In the genomic region with DNA sequence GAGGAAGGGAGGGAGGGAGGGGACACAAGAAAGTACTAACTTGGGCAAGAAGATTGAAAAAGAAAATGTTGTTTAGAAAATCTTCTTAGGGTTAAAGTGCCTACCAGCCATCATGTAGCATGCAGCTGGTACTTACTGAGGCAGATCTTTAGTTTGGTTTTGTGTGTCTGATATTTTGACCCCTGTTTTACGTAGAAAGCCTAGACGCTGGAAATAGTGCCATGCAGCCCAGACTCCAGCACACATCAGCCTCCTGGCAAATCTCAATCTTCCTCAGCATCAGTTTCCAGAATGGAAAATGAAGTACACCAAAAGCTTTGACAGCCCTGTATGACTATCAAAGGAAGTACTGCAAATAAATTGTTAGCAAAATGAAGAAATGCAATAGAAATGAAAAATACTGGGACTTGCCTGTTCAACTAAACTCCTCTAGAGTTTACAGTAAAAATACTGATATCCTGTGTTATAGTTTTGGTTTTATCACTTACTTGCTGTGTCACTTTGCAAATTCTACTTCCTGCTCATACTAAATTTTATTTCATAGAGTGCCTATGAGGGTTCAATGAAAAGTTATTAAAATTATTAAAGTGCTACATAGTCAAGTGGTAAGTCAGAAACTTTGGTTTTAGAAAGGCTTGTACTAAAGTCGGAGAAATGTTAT, we compare ENCODE assay signal across 37 cellular contexts. TPM values are rescaled to one million over a fixed set of nuclear protein-coding genes. Genes with fewer than 3 reads are reported as not detected.
A peak's percentile ranks its signal among the peaks of the same experiment; 100 is the strongest.
DNase-seq lines count a peak whose midpoint lies in the region; ATAC-seq and TF ChIP-seq lines count a peak whose summit lies in the region.
"Had no signal": no experiment of that assay in that cellular context is flagged by ENCODE, and none has a peak within 500 bp of the region (broad histone marks: within the 10 kb centered on the region; RNA-seq: fewer than 3 reads in every experiment).

No MANE protein-coding gene starts in this region.

- no peak overlapping the region for H3K4me3 ChIP-seq in CD8-positive, alpha-beta T cell (ENCODE audit: low read depth, low read length)
- no peak overlapping the region for H3K4me3 ChIP-seq in naive thymus-derived CD4-positive, alpha-beta T cell (ENCODE audit: low read length)
- H3K4me3 ChIP-seq: adrenal gland, body of pancreas, dorsolateral prefrontal cortex, hepatocyte, neural progenitor cell, smooth muscle cell, thoracic aorta had no signal

- ATAC-seq in CD8-positive, alpha-beta T cell = no peak
- no peak for ATAC-seq in activated CD8-positive, alpha-beta T cell treated with anti-CD3 and anti-CD28 coated beads for 36 hours
- ATAC-seq in naive thymus-derived CD4-positive, alpha-beta T cell = peak; percentile 34
- ATAC-seq: body of pancreas, PC-3, SK-N-SH treated with all-trans-retinoic acid at 6 μM for 48 hours had no signal

- H3K27ac Mint-ChIP-seq in activated CD4-positive, alpha-beta memory T cell treated with anti-CD3 and anti-CD28 coated beads, Interleukin-2, amount 10 ng/mL, durations not matched to agents 7 days and 5 days = peak overlapping the region; percentile 63
- no peak overlapping the region for H3K27ac Mint-ChIP-seq in activated CD4-positive, alpha-beta memory T cell treated with anti-CD3 and anti-CD28 coated beads for 36 hours
- H3K27ac Mint-ChIP-seq in CD8-positive, alpha-beta T cell = peak overlapping the region; percentile 58
- peak overlapping the region; percentile 70 for H3K27ac Mint-ChIP-seq in activated CD8-positive, alpha-beta T cell treated with anti-CD3 and anti-CD28 coated beads for 36 hours
- peak overlapping the region in 1 of 9 donors; percentile 53 for H3K27ac Mint-ChIP-seq in naive thymus-derived CD4-positive, alpha-beta T cell
- H3K27ac Mint-ChIP-seq: neural progenitor cell; stimulated activated naive CD8-positive, alpha-beta T cell treated with anti-CD3 and anti-CD28 coated beads, Interleukin-15, Interleukin-2, amounts not matched to agents 100 ng/mL and 50 ng/mL, for 24 hours had no signal

- no peaks in the 10 kb centered on the region for H3K27me3 Mint-ChIP-seq in activated CD4-positive, alpha-beta memory T cell treated with anti-CD3 and anti-CD28 coated beads, Interleukin-2, amount 10 ng/mL, durations not matched to agents 7 days and 5 days
- H3K27me3 Mint-ChIP-seq in activated CD4-positive, alpha-beta memory T cell treated with anti-CD3 and anti-CD28 coated beads for 36 hours = no peaks in the 10 kb centered on the region
- H3K27me3 Mint-ChIP-seq in CD8-positive, alpha-beta T cell (ENCODE audit: low read depth) = no peaks in the 10 kb centered on the region
- H3K27me3 Mint-ChIP-seq in activated CD8-positive, alpha-beta T cell treated with anti-CD3 and anti-CD28 coated beads for 36 hours = no peaks in the 10 kb centered on the region
- H3K27me3 Mint-ChIP-seq in naive thymus-derived CD4-positive, alpha-beta T cell = no peaks in the 10 kb centered on the region
- H3K27me3 Mint-ChIP-seq: stimulated activated naive CD8-positive, alpha-beta T cell treated with anti-CD3 and anti-CD28 coated beads, Interleukin-15, Interleukin-2, amounts not matched to agents 100 ng/mL and 50 ng/mL, for 24 hours had no signal

- H3K27ac ChIP-seq in CD8-positive, alpha-beta T cell (ENCODE audit: low read depth, low read length) = no peak overlapping the region
- no peak overlapping the region for H3K27ac ChIP-seq in naive thymus-derived CD4-positive, alpha-beta T cell (ENCODE audit: low read depth, low read length)
- H3K27ac ChIP-seq: adrenal gland, body of pancreas, dorsolateral prefrontal cortex, hepatocyte, neural progenitor cell, parathyroid adenoma, thoracic aorta had no signal

- H3K4me3 Mint-ChIP-seq in activated CD4-positive, alpha-beta memory T cell treated with anti-CD3 and anti-CD28 coated beads, Interleukin-2, amount 10 ng/mL, durations not matched to agents 7 days and 5 days = no peak overlapping the region
- no peak overlapping the region for H3K4me3 Mint-ChIP-seq in activated CD4-positive, alpha-beta memory T cell treated with anti-CD3 and anti-CD28 coated beads for 36 hours
- peak overlapping the region; percentile 58 for H3K4me3 Mint-ChIP-seq in CD8-positive, alpha-beta T cell
- H3K4me3 Mint-ChIP-seq in activated CD8-positive, alpha-beta T cell treated with anti-CD3 and anti-CD28 coated beads for 36 hours = no peak overlapping the region
- peak overlapping the region in 2 of 10 donors; percentile 9 to 40 for H3K4me3 Mint-ChIP-seq in naive thymus-derived CD4-positive, alpha-beta T cell
- H3K4me3 Mint-ChIP-seq: CD14-positive monocyte; neural progenitor cell; stimulated activated naive CD8-positive, alpha-beta T cell treated with anti-CD3 and anti-CD28 coated beads, Interleukin-15, Interleukin-2, amounts not matched to agents 100 ng/mL and 50 ng/mL, for 24 hours had no signal

- no peak for DNase-seq in activated CD4-positive, alpha-beta memory T cell treated with anti-CD3 and anti-CD28 coated beads, Interleukin-2, amount 10 ng/mL, durations not matched to agents 7 days and 5 days
- no peak for DNase-seq in activated CD4-positive, alpha-beta memory T cell treated with anti-CD3 and anti-CD28 coated beads for 36 hours
- DNase-seq in CD8-positive, alpha-beta T cell = no peak
- DNase-seq in activated CD8-positive, alpha-beta T cell treated with anti-CD3 and anti-CD28 coated beads for 36 hours = no peak
- no peak for DNase-seq in naive thymus-derived CD4-positive, alpha-beta T cell
- DNase-seq in activated gamma-delta T cell treated with Interleukin-2 at 50 U/mL for 16 hours (no peak), GM13976 (ENCODE audit: low spot score) (no peak), NCI-H2107 treated with DMSO at 0.1 percent for 48 hours (lab: John Stamatoyannopoulos, UW; ENCODE audit: unreplicated experiment) (no peak)
- DNase-seq: activated CD4-positive, alpha-beta T cell treated with anti-CD3 and anti-CD28 coated beads for 4 hours; activated gamma-delta T cell; adrenal gland; body of pancreas; dorsolateral prefrontal cortex; MV-4-11; NCI-H1436; NCI-H2081; NCI-H226; NCI-H526 treated with DMSO at 0.1 percent for 48 hours; NK-92 treated with Interleukin-12 subunit alpha and Interleukin-12 subunit beta, amount 100 ng/mL, for 24 hours; PC-3; stimulated activated CD4-positive, alpha-beta T cell treated with anti-CD3 and anti-CD28 coated beads, Interleukin-1b, Interleukin-23, amount 100 ng/mL, for 48 hours; T-helper 9 cell had no signal

- intact Hi-C loops in activated CD4-positive, alpha-beta memory T cell treated with anti-CD3 and anti-CD28 coated beads for 36 hours (cut with micrococcal nuclease) = no loop called here
- intact Hi-C loops in CD8-positive, alpha-beta T cell (cut with DNase I, micrococcal nuclease) = no loop called here
- intact Hi-C loops in activated CD8-positive, alpha-beta T cell treated with anti-CD3 and anti-CD28 coated beads for 36 hours (cut with micrococcal nuclease) = no loop called here
- intact Hi-C loops in naive thymus-derived CD4-positive, alpha-beta T cell (cut with micrococcal nuclease) = no loop called here

- CTCF ChIA-PET in activated CD4-positive, alpha-beta memory T cell treated with anti-CD3 and anti-CD28 coated beads, Interleukin-2, amount 10 ng/mL, durations not matched to agents 7 days and 5 days (lab: Charles Lee) = interaction anchor here (0.6 to 1.3 kb wide), 3 partner anchors 27 to 381 kb away, joined by 3 read pairs; no protein-coding TSS in a partner anchor
- CTCF ChIA-PET in activated CD4-positive, alpha-beta memory T cell treated with anti-CD3 and anti-CD28 coated beads for 36 hours (lab: Charles Lee) = interaction anchor here (0.7 to 1.7 kb wide), 2 partner anchors 29 to 559 kb away, joined by 3 to 4 read pairs; no protein-coding TSS in a partner anchor
- CTCF ChIA-PET in CD8-positive, alpha-beta T cell (lab: Charles Lee) = no interaction called here
- CTCF ChIA-PET in activated CD8-positive, alpha-beta T cell treated with anti-CD3 and anti-CD28 coated beads for 36 hours (lab: Charles Lee) = interaction anchor here (1.8 kb wide), 1 partner anchor 62 kb away, joined by 4 read pairs; no protein-coding TSS in a partner anchor
- CTCF ChIA-PET in naive thymus-derived CD4-positive, alpha-beta T cell (lab: Charles Lee) = no interaction called here

- no peaks in the 10 kb centered on the region for H3K36me3 ChIP-seq in CD8-positive, alpha-beta T cell (ENCODE audit: insufficient read depth, low read length)
- H3K36me3 ChIP-seq in naive thymus-derived CD4-positive, alpha-beta T cell (ENCODE audit: control insufficient read depth in 2 of 3, insufficient read depth in 3 of 3, low read length in 3 of 3) = no peaks in the 10 kb centered on the region
- H3K36me3 ChIP-seq: adrenal gland, neural progenitor cell, thoracic aorta had no signal

- POLR2A ChIA-PET in activated CD4-positive, alpha-beta memory T cell treated with anti-CD3 and anti-CD28 coated beads, Interleukin-2, amount 10 ng/mL, durations not matched to agents 7 days and 5 days (lab: Charles Lee) = interaction anchor here (0.6 to 2.5 kb wide), 2 partner anchors 8 to 16 kb away, joined by 3 to 9 read pairs; no protein-coding TSS in a partner anchor
- POLR2A ChIA-PET in activated CD4-positive, alpha-beta memory T cell treated with anti-CD3 and anti-CD28 coated beads for 36 hours (lab: Charles Lee) = no interaction called here
- POLR2A ChIA-PET in CD8-positive, alpha-beta T cell (lab: Charles Lee) = interaction anchor here (0.6 kb wide), 1 partner anchor 69 kb away, joined by 3 read pairs; no protein-coding TSS in a partner anchor
- POLR2A ChIA-PET in activated CD8-positive, alpha-beta T cell treated with anti-CD3 and anti-CD28 coated beads for 36 hours (lab: Charles Lee) = interaction anchor here (0.6 kb wide), 1 partner anchor 34 kb away, joined by 3 read pairs; no protein-coding TSS in a partner anchor
- POLR2A ChIA-PET in naive thymus-derived CD4-positive, alpha-beta T cell (lab: Charles Lee) = interaction anchor here (0.8 kb wide), 1 partner anchor 238 kb away, joined by 3 read pairs; no protein-coding TSS in a partner anchor

- peaks cover 51% of the 10 kb centered on the region for H3K36me3 Mint-ChIP-seq in activated CD4-positive, alpha-beta memory T cell treated with anti-CD3 and anti-CD28 coated beads, Interleukin-2, amount 10 ng/mL, durations not matched to agents 7 days and 5 days (ENCODE audit: low read depth)
- H3K36me3 Mint-ChIP-seq in activated CD4-positive, alpha-beta memory T cell treated with anti-CD3 and anti-CD28 coated beads for 36 hours = peaks cover 4% of the 10 kb centered on the region
- peaks cover 21% of the 10 kb centered on the region for H3K36me3 Mint-ChIP-seq in CD8-positive, alpha-beta T cell
- peaks cover 11% of the 10 kb centered on the region for H3K36me3 Mint-ChIP-seq in activated CD8-positive, alpha-beta T cell treated with anti-CD3 and anti-CD28 coated beads for 36 hours (ENCODE audit: low read depth)
- peaks cover 0 to 47% (median 16%) of the 10 kb centered on the region in 5 donors for H3K36me3 Mint-ChIP-seq in naive thymus-derived CD4-positive, alpha-beta T cell

- H3K27me3 ChIP-seq in CD8-positive, alpha-beta T cell (ENCODE audit: insufficient read depth, low read length) = no peaks in the 10 kb centered on the region
- H3K27me3 ChIP-seq in naive thymus-derived CD4-positive, alpha-beta T cell (ENCODE audit: control insufficient read depth in 2 of 2, insufficient read depth in 2 of 2, low read length in 2 of 2) = no peaks in the 10 kb centered on the region
- H3K27me3 ChIP-seq: adrenal gland, body of pancreas, dorsolateral prefrontal cortex, hepatocyte had no signal

- H3K4me1 Mint-ChIP-seq in activated CD4-positive, alpha-beta memory T cell treated with anti-CD3 and anti-CD28 coated beads, Interleukin-2, amount 10 ng/mL, durations not matched to agents 7 days and 5 days = peaks cover 31% of the 10 kb centered on the region
- peaks cover 12% of the 10 kb centered on the region for H3K4me1 Mint-ChIP-seq in activated CD4-positive, alpha-beta memory T cell treated with anti-CD3 and anti-CD28 coated beads for 36 hours (ENCODE audit: low read depth)
- H3K4me1 Mint-ChIP-seq in CD8-positive, alpha-beta T cell (ENCODE audit: low read depth) = peaks cover 35% of the 10 kb centered on the region
- peaks cover 22% of the 10 kb centered on the region for H3K4me1 Mint-ChIP-seq in activated CD8-positive, alpha-beta T cell treated with anti-CD3 and anti-CD28 coated beads for 36 hours (ENCODE audit: low read depth)
- H3K4me1 Mint-ChIP-seq in naive thymus-derived CD4-positive, alpha-beta T cell = peaks cover 21 to 62% (median 29%) of the 10 kb centered on the region in 7 donors

- no peaks in the 10 kb centered on the region for H3K9me3 ChIP-seq in CD8-positive, alpha-beta T cell (ENCODE audit: low read length)
- no peaks in the 10 kb centered on the region for H3K9me3 ChIP-seq in naive thymus-derived CD4-positive, alpha-beta T cell (ENCODE audit: control insufficient read depth in 2 of 3, low read length in 3 of 3)
- H3K9me3 ChIP-seq: adrenal gland, body of pancreas, thoracic aorta had no signal

- no peak for TF ChIP-seq CTCF in CD8-positive, alpha-beta T cell (IDR thresholded peaks at IDR 0.05)
- TF ChIP-seq CTCF in activated CD8-positive, alpha-beta T cell treated with anti-CD3 and anti-CD28 coated beads for 36 hours (IDR thresholded peaks at IDR 0.05) = no peak
- no peak for TF ChIP-seq CTCF in GM13976 (IDR thresholded peaks at IDR 0.05; ENCODE audit: borderline replicate concordance, control extremely low read depth, extremely low read depth, insufficient read depth, missing control alignments)

- H3K4me1 ChIP-seq in CD8-positive, alpha-beta T cell (ENCODE audit: insufficient read depth, low read length) = peaks cover 3% of the 10 kb centered on the region
- peaks cover 0 to 3% of the 10 kb centered on the region in 2 donors for H3K4me1 ChIP-seq in naive thymus-derived CD4-positive, alpha-beta T cell (ENCODE audit: control insufficient read depth in 2 of 2, insufficient read depth in 2 of 2, low read length in 2 of 2)
- H3K4me1 ChIP-seq: parathyroid adenoma had no signal

- in situ Hi-C loops in GM13976 (cut with MboI; ENCODE audit: low sequenced_read_pairs, unreplicated experiment) = no loop called here

- H3K9me3 Mint-ChIP-seq in activated CD4-positive, alpha-beta memory T cell treated with anti-CD3 and anti-CD28 coated beads, Interleukin-2, amount 10 ng/mL, durations not matched to agents 7 days and 5 days = no peaks in the 10 kb centered on the region
- H3K9me3 Mint-ChIP-seq in activated CD4-positive, alpha-beta memory T cell treated with anti-CD3 and anti-CD28 coated beads for 36 hours = no peaks in the 10 kb centered on the region
- no peaks in the 10 kb centered on the region for H3K9me3 Mint-ChIP-seq in CD8-positive, alpha-beta T cell
- no peaks in the 10 kb centered on the region for H3K9me3 Mint-ChIP-seq in activated CD8-positive, alpha-beta T cell treated with anti-CD3 and anti-CD28 coated beads for 36 hours
- no peaks in the 10 kb centered on the region for H3K9me3 Mint-ChIP-seq in naive thymus-derived CD4-positive, alpha-beta T cell
- H3K9me3 Mint-ChIP-seq: stimulated activated naive CD8-positive, alpha-beta T cell treated with anti-CD3 and anti-CD28 coated beads, Interleukin-15, Interleukin-2, amounts not matched to agents 100 ng/mL and 50 ng/mL, for 24 hours had no signal

RNA-seq across cellular contexts. Expression of a gene that starts 7.4 kb away (rescaled TPM):
- 10 to 100 TPM; 52.3 to 53.8 TPM for total RNA-seq in activated CD4-positive, alpha-beta memory T cell treated with anti-CD3 and anti-CD28 coated beads, Interleukin-2, amount 10 ng/mL, durations not matched to agents 7 days and 5 days
- 10 to 100 TPM; 30.6 to 41.7 TPM for total RNA-seq in activated CD4-positive, alpha-beta memory T cell treated with anti-CD3 and anti-CD28 coated beads for 36 hours
- 1 to 10 TPM; 6.4 to 6.8 TPM for total RNA-seq in CD8-positive, alpha-beta T cell
- 10 to 100 TPM; 40.3 to 41.9 TPM for total RNA-seq in activated CD8-positive, alpha-beta T cell treated with anti-CD3 and anti-CD28 coated beads for 36 hours
- total RNA-seq in naive thymus-derived CD4-positive, alpha-beta T cell = 10 to 100 TPM; 12.0 to 50.3 (median 19.0) TPM
- 10 to 100 TPM; 14.6 to 25.8 TPM for polyA plus RNA-seq in naive thymus-derived CD4-positive, alpha-beta T cell

RNA-seq across cellular contexts. Expression of a gene that starts 36.6 kb away (rescaled TPM):
- total RNA-seq in activated CD4-positive, alpha-beta memory T cell treated with anti-CD3 and anti-CD28 coated beads, Interleukin-2, amount 10 ng/mL, durations not matched to agents 7 days and 5 days = not detected
- total RNA-seq in activated CD4-positive, alpha-beta memory T cell treated with anti-CD3 and anti-CD28 coated beads for 36 hours = not detected
- total RNA-seq in CD8-positive, alpha-beta T cell = not detected
- not detected for total RNA-seq in activated CD8-positive, alpha-beta T cell treated with anti-CD3 and anti-CD28 coated beads for 36 hours
- not detected for total RNA-seq in naive thymus-derived CD4-positive, alpha-beta T cell
- polyA plus RNA-seq in naive thymus-derived CD4-positive, alpha-beta T cell = not detected
- total RNA-seq: A172, adrenal gland, body of pancreas, chondrocyte, endothelial cell of umbilical vein, LHCN-M2, lung microvascular endothelial cell, mucosa of gallbladder, PC-3, smooth muscle cell, thoracic aorta, urinary bladder had no signal
- polyA plus RNA-seq: adrenal gland, endothelial cell of umbilical vein, smooth muscle cell, urinary bladder had no signal

Comparison
In these comparisons a context has a peak if more than half of its experiments do, and no peak if none do; other contexts are left out.
1. CTCF ChIA-PET loops: an anchor here in activated CD4-positive, alpha-beta memory T cell treated with anti-CD3 and anti-CD28 coated beads, Interleukin-2, amount 10 ng/mL, durations not matched to agents 7 days and 5 days (0.6 to 1.3 kb wide), activated CD4-positive, alpha-beta memory T cell treated with anti-CD3 and anti-CD28 coated beads for 36 hours (0.7 to 1.7 kb wide) and activated CD8-positive, alpha-beta T cell treated with anti-CD3 and anti-CD28 coated beads for 36 hours (1.8 kb wide); none called in CD8-positive, alpha-beta T cell and naive thymus-derived CD4-positive, alpha-beta T cell.